19 cellular contexts compared by ENCODE assay signal in the genomic region with DNA sequence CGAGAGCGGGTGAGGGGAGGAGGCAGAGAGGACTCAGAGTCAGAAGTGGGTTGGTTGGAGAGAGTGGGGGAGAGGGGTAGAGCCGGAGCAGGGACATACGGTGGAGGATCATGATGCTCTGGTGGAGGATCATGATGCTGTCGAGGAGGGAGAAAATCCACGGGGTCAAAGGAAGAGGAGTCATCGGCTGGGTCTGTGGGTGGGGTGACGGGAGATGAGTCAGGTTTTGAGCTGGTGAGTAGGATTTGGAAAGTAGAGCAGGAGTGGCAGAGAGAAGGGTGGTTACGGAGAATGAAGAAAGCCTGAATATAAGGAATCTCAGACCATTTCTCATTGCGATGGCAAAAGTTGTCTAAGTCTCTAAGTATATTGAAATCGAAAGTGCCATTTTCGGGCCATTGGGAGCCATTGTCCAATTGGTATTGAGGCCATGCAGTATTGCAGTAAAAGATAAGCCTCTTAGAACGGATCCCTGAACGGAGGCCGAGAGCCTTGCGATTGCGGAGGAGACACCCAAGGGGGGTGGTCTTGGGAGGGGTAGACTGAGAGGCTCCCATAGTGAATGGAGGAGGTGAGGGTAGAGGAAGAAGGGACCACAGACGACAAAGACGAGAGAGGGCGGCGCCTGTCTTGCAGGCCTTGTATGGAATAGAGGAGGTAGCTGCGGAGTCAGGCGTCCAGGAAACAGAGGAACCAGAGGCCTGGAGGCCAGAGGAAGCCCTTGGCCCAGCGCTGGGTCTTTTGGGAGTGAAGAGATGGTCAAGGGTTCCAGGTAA. TPM values are rescaled to one million over a fixed set of nuclear protein-coding genes. Genes with fewer than 3 reads are reported as not detected.
"Had no signal": no experiment of that assay in that cellular context is flagged by ENCODE, and none has a peak within 500 bp of the region (broad histone marks: within the 10 kb centered on the region; RNA-seq: fewer than 3 reads in every experiment).

No MANE protein-coding gene starts in this region.

- H3K27ac ChIP-seq: colonic mucosa, hepatocyte, neutrophil, right atrium auricular region, skin epidermis, VCaP had no signal

- H3K4me3 ChIP-seq: colonic mucosa, hepatocyte, right atrium auricular region, skin epidermis had no signal

- DNase-seq: activated CD4-positive, alpha-beta T cell treated with anti-CD3 and anti-CD28 coated beads for 1 hour; activated CD4-positive, alpha-beta T cell treated with anti-CD3 and anti-CD28 coated beads, Interleukin-2, amount 50 U/mL, for 4 hours; activated naive CD4-positive, alpha-beta T cell treated with anti-CD3 and anti-CD28 coated beads, Interleukin-2, amount 50 U/mL, for 16 hours; activated T-cell treated with anti-CD3 and anti-CD28 coated beads, Interleukin-2, amount 50 U/mL, for 1 hour; colonic mucosa; islet precursor cell; naive B cell; stimulated activated CD4-positive, alpha-beta T cell treated with anti-CD3 and anti-CD28 coated beads, Interleukin-15, amount 100 ng/mL, for 24 hours; stimulated activated CD4-positive, alpha-beta T cell treated with anti-CD3 and anti-CD28 coated beads, Interleukin-4, amount 100 ng/mL, for 1 hour; stimulated activated naive CD4-positive, alpha-beta T cell treated with Interleukin-2 at 50 U/mL for 16 hours had no signal

- ATAC-seq: esophagus mucosa, left lobe of liver had no signal

- H3K4me2 ChIP-seq: hepatocyte had no signal

- H2AFZ ChIP-seq: hepatocyte had no signal

- H3K9me3 ChIP-seq: colonic mucosa, neutrophil, right atrium auricular region had no signal

- H3K4me1 ChIP-seq: colonic mucosa, right atrium auricular region had no signal

- H3K27me3 ChIP-seq: colonic mucosa, hepatocyte, neutrophil, right atrium auricular region had no signal

- H3K36me3 ChIP-seq: colonic mucosa, neutrophil, right atrium auricular region had no signal

- H3K79me2 ChIP-seq: hepatocyte had no signal

RNA-seq across cellular contexts. Expression of a gene that starts 23.8 kb away (rescaled TPM):
- total RNA-seq: cardiac septum, lung microvascular endothelial cell had no signal
